In the genomic region with DNA sequence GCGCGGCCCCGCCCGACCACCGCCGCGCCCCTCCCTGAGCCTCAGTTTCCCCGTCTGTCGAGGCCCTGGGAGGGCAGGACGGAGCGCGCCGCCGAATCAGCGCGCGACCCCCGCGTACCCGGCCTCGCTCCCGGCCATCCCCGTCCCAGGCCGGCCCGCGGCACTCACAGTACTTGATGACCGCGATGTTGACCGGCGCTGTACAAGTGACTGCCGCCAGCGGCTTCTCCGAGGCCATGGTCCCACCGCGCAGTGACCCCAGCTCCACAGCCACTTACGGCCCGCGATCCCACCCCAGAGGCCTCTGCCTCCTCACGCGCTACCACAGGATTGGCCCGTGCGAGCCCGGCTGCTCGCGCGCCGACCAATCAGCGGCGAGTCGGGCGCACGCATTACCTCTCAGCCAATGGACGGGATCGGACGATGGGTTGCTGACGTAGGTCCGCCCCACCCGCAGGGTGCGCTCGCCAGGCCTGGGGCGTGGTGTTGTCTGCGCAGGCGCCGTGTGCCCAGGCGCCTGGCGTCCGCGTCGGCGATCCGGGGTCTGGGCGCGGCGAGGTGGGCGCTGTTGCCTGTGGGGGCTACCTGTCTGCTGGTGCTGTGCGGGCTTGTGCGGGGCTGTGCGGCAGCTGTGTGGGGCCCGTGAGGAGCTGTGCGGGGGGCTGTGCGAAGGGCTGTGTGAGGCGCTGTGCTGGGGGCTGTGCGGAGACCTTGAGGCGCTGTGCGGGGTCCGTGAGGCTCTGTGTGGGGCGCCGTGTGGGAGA, we compare ENCODE assay signal across 7 cellular contexts. TPM values are rescaled to one million over a fixed set of nuclear protein-coding genes. Genes with fewer than 3 reads are reported as not detected.
DNase-seq lines count a peak whose midpoint lies in the region; ATAC-seq and TF ChIP-seq lines count a peak whose summit lies in the region.

A gene with protein sequence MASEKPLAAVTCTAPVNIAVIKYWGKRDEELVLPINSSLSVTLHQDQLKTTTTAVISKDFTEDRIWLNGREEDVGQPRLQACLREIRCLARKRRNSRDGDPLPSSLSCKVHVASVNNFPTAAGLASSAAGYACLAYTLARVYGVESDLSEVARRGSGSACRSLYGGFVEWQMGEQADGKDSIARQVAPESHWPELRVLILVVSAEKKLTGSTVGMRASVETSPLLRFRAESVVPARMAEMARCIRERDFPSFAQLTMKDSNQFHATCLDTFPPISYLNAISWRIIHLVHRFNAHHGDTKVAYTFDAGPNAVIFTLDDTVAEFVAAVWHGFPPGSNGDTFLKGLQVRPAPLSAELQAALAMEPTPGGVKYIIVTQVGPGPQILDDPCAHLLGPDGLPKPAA (minus strand): TSS at position 249 of the 764 bp plus-strand sequence. CDS start 11 bp downstream, at position 238.

- TF ChIP-seq POLR2A in GM18505 (IDR thresholded peaks at IDR 0.05; ENCODE audit: borderline replicate concordance, extremely low read depth, insufficient read depth, insufficient read length) = peak; percentile 89

- ATAC-seq in GM18505 (IDR thresholded peaks at IDR 0.05; ENCODE audit: unreplicated experiment) = peak; percentile 96
- peak; percentile 93 for ATAC-seq in HG02970 (IDR thresholded peaks at IDR 0.05; ENCODE audit: low FRiP score, unreplicated experiment)

- TF ChIP-seq CTCF in astrocyte of the cerebellum (IDR thresholded peaks at IDR 0.05; ENCODE audit: low read depth, low read length, missing control alignments) = no peak

- in situ Hi-C loops in astrocyte of the cerebellum (cut with HindIII; ENCODE audit: low sequenced_read_pairs) = no loop called here

- DNase-seq in NCI-H2029 treated with DMSO at 0.1 percent for 48 hours (lab: John Stamatoyannopoulos, UW) (peak; percentile 29), T-helper 9 cell (peak; percentile 92), astrocyte of the cerebellum (ENCODE audit: low read depth) (peak; percentile 95), hepatic stellate cell (ENCODE audit: low spot score) (peak; percentile 100), renal cortical epithelial cell (ENCODE audit: low read depth) (peak; percentile 93)

- peak within 1 kb of the TSS; percentile 96 for H3K4me3 ChIP-seq in astrocyte of the cerebellum (ENCODE audit: low read depth, low read length)

RNA-seq across cellular contexts. Expression of the gene that starts here (rescaled TPM):
- 29.6 and 87.2 TPM in 2 replicates for total RNA-seq in renal cortical epithelial cell

Comparison
In these comparisons a context has a peak if more than half of its experiments do, and no peak if none do; other contexts are left out.
1. Peak in every context shown above with its lines: DNase-seq, ATAC-seq and H3K4me3 ChIP-seq.
2. DNase-seq: peak in every context shown above with its lines; median percentile 100 in hepatic stellate cell; 95 in astrocyte of the cerebellum; 93 in renal cortical epithelial cell; 92 in T-helper 9 cell; 29 in NCI-H2029 treated with DMSO at 0.1 percent for 48 hours.